In the genomic region with DNA sequence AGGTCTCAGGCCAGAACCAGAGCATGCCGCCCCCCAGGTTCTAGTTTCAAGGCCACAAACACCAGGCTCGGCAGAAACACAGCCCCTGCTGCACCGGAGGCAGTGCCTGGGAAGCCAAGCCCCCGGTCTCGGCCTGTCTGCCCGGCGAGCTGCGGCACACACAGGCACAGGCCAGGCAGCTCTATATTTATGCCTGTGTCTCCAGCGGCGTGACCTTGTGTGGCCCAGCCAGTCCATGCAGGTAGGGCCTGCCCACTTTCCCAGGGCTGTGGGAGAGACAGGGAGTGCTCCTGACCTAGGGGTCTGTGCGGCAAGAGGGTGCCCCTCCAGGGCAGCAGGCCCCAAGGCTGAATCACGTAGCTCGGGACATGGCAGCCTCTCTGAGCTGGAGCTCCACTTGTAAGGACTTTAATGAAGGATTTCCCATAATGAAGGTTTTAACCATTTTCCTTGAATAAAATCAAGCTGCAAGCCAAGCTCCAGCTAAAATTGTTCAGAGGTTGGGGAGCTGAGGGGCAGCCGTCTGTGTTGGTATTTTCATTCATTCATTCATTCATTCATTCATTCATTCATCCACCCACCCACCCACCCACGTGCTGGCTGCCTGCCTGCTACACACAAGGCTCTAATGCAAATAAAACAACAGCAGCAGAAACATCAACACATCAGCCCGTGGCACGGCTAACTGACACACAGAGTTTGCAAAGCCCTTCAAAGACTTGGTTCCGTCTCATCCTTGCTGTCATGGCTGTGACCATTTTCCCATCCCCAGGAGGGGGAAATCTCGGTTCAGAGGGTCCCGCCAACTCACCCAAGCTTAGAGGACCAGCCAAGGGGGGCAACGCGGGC, we compare ENCODE assay signal across 12 cellular contexts.
DNase-seq lines count a peak whose midpoint lies in the region; ATAC-seq and TF ChIP-seq lines count a peak whose summit lies in the region.
"Had no signal": no experiment of that assay in that cellular context is flagged by ENCODE, and none has a peak within 500 bp of the region (broad histone marks: within the 10 kb centered on the region; RNA-seq: fewer than 3 reads in every experiment).

No MANE protein-coding gene starts in this region.

- POLR2A ChIA-PET in Panc1 (lab: Charles Lee): no interaction called here

- CTCF ChIA-PET in Panc1 (lab: Charles Lee): no interaction called here

- H2AFZ ChIP-seq in ACC112 (ENCODE audit: low read length, unreplicated experiment) (no peak overlapping the region), fibroblast of lung (ENCODE audit: low read length) (no peak overlapping the region)

- TSS peak; percentile 71 for BruUV-seq in Panc1 (replicated peaks; lab: Mats Ljungman, UMichigan)

- intact Hi-C loops in Panc1 (cut with micrococcal nuclease; ENCODE audit: unreplicated experiment) (loop anchor here (10.0 kb wide), 1 partner anchor 298 kb away; no protein-coding TSS in a partner anchor), ovary (cut with DNase I) (loop anchor here in 1 of 4 donors (10.0 kb wide), 1 partner anchor 178 kb away; the partner anchor contains the start of gene NCOR2)

- WGBS in ovary, 3 donors: 18 to 36% (median 33%) methylated on average over 22 of the region's 22 CpGs

- peak overlapping the region; percentile 81 for H3K4me3 ChIP-seq in ACC112 (ENCODE audit: low read depth, low read length)
- H3K4me3 ChIP-seq in Panc1 (ENCODE audit: low read depth in 2 of 2, low read length in 2 of 2): peak overlapping the region; percentile 72 to 86
- peak overlapping the region in 3 of 4 experiments; percentile 45 to 76 (median 75) for H3K4me3 ChIP-seq in fibroblast of lung (replicated peaks in 1 of 4; ENCODE audit: control extremely low read depth in 1 of 4, insufficient read depth in 1 of 4, low read depth in 3 of 4, low read length in 4 of 4)
- H3K4me3 ChIP-seq in ovary: peak overlapping the region; percentile 47

- H3K27ac ChIP-seq in ACC112 (ENCODE audit: low read depth, low read length) (peak overlapping the region; percentile 72), Panc1 (ENCODE audit: low read length) (peak overlapping the region; percentile 94), fibroblast of lung (ENCODE audit: insufficient read depth, low read length) (peak overlapping the region; percentile 77), ovary (peak overlapping the region; percentile 55 to 83)

- ATAC-seq in Panc1: no peak
- no peak for ATAC-seq in HG03139 (IDR thresholded peaks at IDR 0.05; ENCODE audit: unreplicated experiment)

- in situ Hi-C loops in Panc1 (cut with HindIII; ENCODE audit: low pct_unique_long_range_greater_than_20kb, low sequenced_read_pairs): no loop called here

- DNase-seq in Panc1 (ENCODE audit: low read depth, low spot score): no peak
- DNase-seq in fibroblast of lung (ENCODE audit: low read depth in 2 of 2): no peak
- no peak for DNase-seq in ovary
- no peak for DNase-seq in activated effector memory CD4-positive, alpha-beta T cell treated with anti-CD3 and anti-CD28 coated beads, Interleukin-2, amount 50 U/mL, for 16 hours
- no peak for DNase-seq in stimulated activated CD4-positive, alpha-beta T cell treated with anti-CD3 and anti-CD28 coated beads, Interleukin-4, amount 100 ng/mL, for 1 hour
- no peak for DNase-seq in SKM-1 (lab: John Stamatoyannopoulos, UW; ENCODE audit: unreplicated experiment)
- DNase-seq: activated T-cell treated with anti-CD3 and anti-CD28 coated beads for 4 hours; effector memory CD4-positive, alpha-beta T cell; NCI-H2029; stimulated activated CD4-positive, alpha-beta T cell treated with anti-CD3 and anti-CD28 coated beads, Interleukin-1b, Interleukin-23, amount 100 ng/mL, for 48 hours had no signal

- H3K79me2 ChIP-seq in ACC112 (ENCODE audit: control insufficient read depth, insufficient read depth, low read length, unreplicated experiment) (peaks cover 70% of the 10 kb centered on the region), fibroblast of lung (ENCODE audit: control insufficient read depth, insufficient read depth, low read length) (peaks cover 57% of the 10 kb centered on the region)

- TF ChIP-seq CTCF in Panc1 (IDR thresholded peaks at IDR 0.05) (no peak), fibroblast of lung (conservative IDR thresholded peaks at IDR 0.05 in 1 of 2, IDR thresholded peaks at IDR 0.05 in 1 of 2; ENCODE audit: low read depth in 1 of 2, low read length in 2 of 2) (no peak), ovary (IDR thresholded peaks at IDR 0.05) (no peak)

- no peaks in the 10 kb centered on the region for H3K9me3 ChIP-seq in Panc1 (ENCODE audit: control insufficient read depth, insufficient read depth, low read depth, low read length)
- no peaks in the 10 kb centered on the region for H3K9me3 ChIP-seq in fibroblast of lung (ENCODE audit: control insufficient read depth, insufficient read depth, low read depth, low read length)
- H3K9me3 ChIP-seq in ovary: no peaks in the 10 kb centered on the region

- no peak for TF ChIP-seq POLR2A in ovary (IDR thresholded peaks at IDR 0.05)

- H3K4me1 ChIP-seq in ACC112 (ENCODE audit: control insufficient read depth, insufficient read depth, low read length, unreplicated experiment) (peaks cover 67% of the 10 kb centered on the region), Panc1 (ENCODE audit: control insufficient read depth, insufficient read depth, low read length) (peaks cover 73% of the 10 kb centered on the region), fibroblast of lung (ENCODE audit: control insufficient read depth, extremely low read depth, insufficient read depth, low read length) (peaks cover 60% of the 10 kb centered on the region), ovary (ENCODE audit: insufficient read depth) (peaks cover 19% of the 10 kb centered on the region)

- peak overlapping the region; percentile 87 for H3K4me2 ChIP-seq in fibroblast of lung (ENCODE audit: extremely low read depth, insufficient read depth, low read length)

- no peak for TF ChIP-seq EP300 in ovary (IDR thresholded peaks at IDR 0.05)

- 0 out of 2 replicates have a peak, but pooled peaks cover 3% of the 10 kb centered on the region for H3K36me3 ChIP-seq in ACC112 (ENCODE audit: insufficient read depth, low read length)
- H3K36me3 ChIP-seq in Panc1 (ENCODE audit: control insufficient read depth, insufficient read depth, low read length): peaks cover 5% of the 10 kb centered on the region; the same call in 1 of the 2 replicates
- peaks cover 19% of the 10 kb centered on the region for H3K36me3 ChIP-seq in fibroblast of lung (ENCODE audit: control insufficient read depth, insufficient read depth, low read length)
- no peaks in the 10 kb centered on the region for H3K36me3 ChIP-seq in ovary

- H3K9ac ChIP-seq in fibroblast of lung (ENCODE audit: insufficient read depth, low read length): peak overlapping the region; percentile 89

- H4K20me1 ChIP-seq in fibroblast of lung (ENCODE audit: control insufficient read depth, extremely low read depth, insufficient read depth, low read length): no peaks in the 10 kb centered on the region

- H3K27me3 ChIP-seq in ACC112 (ENCODE audit: insufficient read depth, low read length) (no peaks in the 10 kb centered on the region), Panc1 (ENCODE audit: control insufficient read depth, insufficient read depth, low read length) (no peaks in the 10 kb centered on the region), fibroblast of lung (ENCODE audit: control insufficient read depth, insufficient read depth, low read length) (no peaks in the 10 kb centered on the region), ovary (no peaks in the 10 kb centered on the region)
